In genomic region chr22:27723150-27723549, GRCh38 we compare ENCODE assay signal across 15 cellular contexts.
DNase-seq lines count a peak whose midpoint lies in the region; ATAC-seq, FAIRE-seq and TF ChIP-seq lines count a peak whose summit lies in the region.
"Had no signal": no experiment of that assay in that cellular context is flagged by ENCODE, and none has a peak within 500 bp of the region (broad histone marks: within the 10 kb centered on the region; RNA-seq: fewer than 3 reads in every experiment).

No MANE protein-coding gene starts in this region.

- H2AK5ac ChIP-seq in H9 (ENCODE audit: insufficient read length, low read length): no peak overlapping the region

- H2BK120ac ChIP-seq in H9 (ENCODE audit: low read depth, low read length, poor library complexity, severe bottlenecking): no peak overlapping the region

- H4K20me1 ChIP-seq in H9 (ENCODE audit: control insufficient read depth, insufficient read depth, insufficient read length): no peaks in the 10 kb centered on the region
- no peaks in the 10 kb centered on the region for H4K20me1 ChIP-seq in neural progenitor cell (ENCODE audit: low read depth)
- H4K20me1 ChIP-seq: BLaER1 treated with 17β-estradiol and CSF1 and Interleukin-3, amounts not matched to agents 10 nM and 100 nM had no signal

- no peak overlapping the region for H4K91ac ChIP-seq in H9 (ENCODE audit: insufficient read length, low read depth, low read length)

- no peaks in the 10 kb centered on the region for H3K9me3 ChIP-seq in BE2C
- H3K9me3 ChIP-seq in H9 (ENCODE audit: control insufficient read depth, low read depth, low read length): no peaks in the 10 kb centered on the region
- H3K9me3 ChIP-seq in neural progenitor cell (ENCODE audit: low read depth): no peaks in the 10 kb centered on the region
- H3K9me3 ChIP-seq: uterus had no signal

- no peak overlapping the region for H3K14ac ChIP-seq in H9 (ENCODE audit: insufficient read depth, low read length)

- TF ChIP-seq CTCF in BE2C (IDR thresholded peaks at IDR 0.05; ENCODE audit: low read depth, low read length) (peak; percentile 24; the same call in 1 of the 2 replicates), H9 (conservative IDR thresholded peaks at IDR 0.05) (peak; percentile 31; the same call in 2 of the 3 replicates), bronchial epithelial cell (IDR thresholded peaks at IDR 0.05; ENCODE audit: insufficient read depth, low read length, severe bottlenecking) (peak; percentile 21), neural progenitor cell (IDR thresholded peaks at IDR 0.05) (peak; percentile 5), progenitor cell of endocrine pancreas (IDR thresholded peaks at IDR 0.05; ENCODE audit: unreplicated experiment) (no peak)

- H3K79me2 ChIP-seq in H9 (ENCODE audit: insufficient read depth, low read length) (peaks cover 44% of the 10 kb centered on the region), neural progenitor cell (ENCODE audit: low read depth) (no peaks in the 10 kb centered on the region)

- H3K4me2 ChIP-seq in H9 (ENCODE audit: insufficient read depth, insufficient read length, low read length) (no peak overlapping the region), neural progenitor cell (no peak overlapping the region)

- H3K36me3 Mint-ChIP-seq in H9 (ENCODE audit: insufficient read depth in 1 of 3, low read depth in 3 of 3): peaks cover 18 to 30% (median 23%) of the 10 kb centered on the region in 3 experiments
- H3K36me3 Mint-ChIP-seq in neural progenitor cell: peaks cover 4% of the 10 kb centered on the region
- no peaks in the 10 kb centered on the region for H3K36me3 Mint-ChIP-seq in progenitor cell of endocrine pancreas (ENCODE audit: insufficient read depth)

- no peak overlapping the region for H3K27ac ChIP-seq in H9 (ENCODE audit: insufficient read length, low read depth, low read length)
- no peak overlapping the region for H3K27ac ChIP-seq in neural progenitor cell
- H3K27ac ChIP-seq: uterus had no signal

- no peaks in the 10 kb centered on the region for H3K23me2 ChIP-seq in H9 (ENCODE audit: insufficient read length, low read depth, low read length, poor library complexity, severe bottlenecking)

- H3K27ac Mint-ChIP-seq in H9 (no peak overlapping the region), neural progenitor cell (no peak overlapping the region), progenitor cell of endocrine pancreas (no peak overlapping the region)

- no CpG with 5 or more reads among the region's 1 CpG for whole genome bisulfite sequencing in H9 (ENCODE audit: extremely low coverage, insufficient read length, low lambda C conversion rate)

- peaks cover 12% of the 10 kb centered on the region for H3K79me1 ChIP-seq in H9 (ENCODE audit: insufficient read depth, low read depth, low read length, poor library complexity, severe bottlenecking)

- H3K18ac ChIP-seq in H9 (ENCODE audit: insufficient read length, low read depth, low read length): no peak overlapping the region

- H3K27me3 ChIP-seq in BE2C (no peaks in the 10 kb centered on the region), H9 (ENCODE audit: insufficient read depth, low read length) (no peaks in the 10 kb centered on the region), bronchial epithelial cell (ENCODE audit: control insufficient read depth, insufficient read depth, low read length) (no peaks in the 10 kb centered on the region), neural progenitor cell (no peaks in the 10 kb centered on the region)
- H3K27me3 ChIP-seq: BLaER1 treated with 17β-estradiol and CSF1 and Interleukin-3, amounts not matched to agents 10 nM and 100 nM; uterus had no signal

- H3K27me3 Mint-ChIP-seq in H9 (ENCODE audit: low read depth): no peaks in the 10 kb centered on the region
- peaks cover 19% of the 10 kb centered on the region for H3K27me3 Mint-ChIP-seq in neural progenitor cell (ENCODE audit: insufficient read depth, low read depth)
- peaks cover 24% of the 10 kb centered on the region for H3K27me3 Mint-ChIP-seq in progenitor cell of endocrine pancreas

- H3K56ac ChIP-seq in H9 (ENCODE audit: insufficient read length, low read depth, low read length): no peak overlapping the region

- H3K4me1 Mint-ChIP-seq in H9 (peaks cover 24 to 44% of the 10 kb centered on the region in 2 experiments), neural progenitor cell (peaks cover 49% of the 10 kb centered on the region), progenitor cell of endocrine pancreas (ENCODE audit: low read depth) (peaks cover 9% of the 10 kb centered on the region)

- no peak overlapping the region for H2BK20ac ChIP-seq in H9 (ENCODE audit: low read depth, low read length, poor library complexity, severe bottlenecking)

- no peak overlapping the region for H4K5ac ChIP-seq in H9 (ENCODE audit: insufficient read length, low read depth, low read length)

- H3K36me3 ChIP-seq in BE2C: no peaks in the 10 kb centered on the region
- H3K36me3 ChIP-seq in bronchial epithelial cell (ENCODE audit: control insufficient read depth, insufficient read depth, low read length): no peaks in the 10 kb centered on the region
- no peaks in the 10 kb centered on the region for H3K36me3 ChIP-seq in neural progenitor cell
- H3K36me3 ChIP-seq: BLaER1 treated with 17β-estradiol and CSF1 and Interleukin-3, amounts not matched to agents 10 nM and 100 nM; uterus had no signal

- H3K4me3 ChIP-seq in BE2C (ENCODE audit: low read depth, low read length): no peak overlapping the region
- H3K4me3 ChIP-seq in bronchial epithelial cell (ENCODE audit: low read depth, low read length): no peak overlapping the region
- H3K4me3 ChIP-seq in neural progenitor cell: no peak overlapping the region
- H3K4me3 ChIP-seq: BLaER1 treated with 17β-estradiol and CSF1 and Interleukin-3, amounts not matched to agents 10 nM and 100 nM; uterus had no signal

- peaks cover 19 to 27% of the 10 kb centered on the region in 2 experiments for H3K9me3 Mint-ChIP-seq in H9
- H3K9me3 Mint-ChIP-seq in neural progenitor cell: peaks cover 23% of the 10 kb centered on the region
- H3K9me3 Mint-ChIP-seq in progenitor cell of endocrine pancreas (ENCODE audit: low read depth): peaks cover 10% of the 10 kb centered on the region

- no peak overlapping the region for H3K23ac ChIP-seq in H9 (ENCODE audit: insufficient read length, low read depth, low read length)

- no peaks in the 10 kb centered on the region for H3F3A ChIP-seq in neural progenitor cell (ENCODE audit: low read depth)

- no peak for ATAC-seq in GM21786 (IDR thresholded peaks at IDR 0.05; ENCODE audit: unreplicated experiment)
- ATAC-seq: left ventricle myocardium superior had no signal

- no peak overlapping the region for H4K8ac ChIP-seq in H9 (replicated peaks; ENCODE audit: insufficient read length, low read depth, low read length)

- no peak overlapping the region for H2BK15ac ChIP-seq in H9 (ENCODE audit: low read depth, low read length)

- H3K9ac ChIP-seq in H9 (ENCODE audit: extremely low read depth, insufficient read length, low read length) (no peak overlapping the region), neural progenitor cell (no peak overlapping the region)
- H3K9ac ChIP-seq: BLaER1 treated with 17β-estradiol and CSF1 and Interleukin-3, amounts not matched to agents 10 nM and 100 nM had no signal

- no peak overlapping the region for H2BK12ac ChIP-seq in H9 (ENCODE audit: insufficient read length, low read depth, low read length)

- H3T11ph ChIP-seq in H9 (ENCODE audit: low read length): no peak overlapping the region

- no peak overlapping the region for H2BK5ac ChIP-seq in H9 (ENCODE audit: insufficient read length, low read length)

- H3K4me1 ChIP-seq in BE2C (peaks cover 11% of the 10 kb centered on the region), H9 (ENCODE audit: insufficient read depth, low read length) (peaks cover 8% of the 10 kb centered on the region; the same call in 1 of the 2 replicates), neural progenitor cell (peaks cover 7% of the 10 kb centered on the region)
- H3K4me1 ChIP-seq: uterus had no signal

- no peak for DNase-seq in BE2C
- no peak for DNase-seq in H9
- peak; percentile 36 for DNase-seq in bronchial epithelial cell (ENCODE audit: low read depth)
- no peak for DNase-seq in neural progenitor cell (ENCODE audit: low spot score)
- DNase-seq in progenitor cell of endocrine pancreas (ENCODE audit: low spot score, unreplicated experiment): no peak
- no peak for DNase-seq in NCI-H1436 (lab: John Stamatoyannopoulos, UW)
- DNase-seq: left ventricle myocardium superior; NCI-H1417; NCI-H69; occipital lobe; stimulated activated CD4-positive, alpha-beta T cell treated with anti-CD3 and anti-CD28 coated beads, Interleukin-2, amount 100 ng/mL, for 48 hours; uterus had no signal

- H2AFZ ChIP-seq in H9 (ENCODE audit: low read length): no peak overlapping the region
- H2AFZ ChIP-seq in neural progenitor cell (replicated peaks): no peak overlapping the region

- H3K4ac ChIP-seq in H9 (ENCODE audit: low read depth, low read length): no peak overlapping the region

- no peak overlapping the region for H3K4me3 Mint-ChIP-seq in H9
- H3K4me3 Mint-ChIP-seq in neural progenitor cell: no peak overlapping the region
- no peak overlapping the region for H3K4me3 Mint-ChIP-seq in progenitor cell of endocrine pancreas (ENCODE audit: low read depth)

- no peak for FAIRE-seq in bronchial epithelial cell (lab: Jason Lieb, UNC)
- FAIRE-seq: colon had no signal
